ENCODE assay signal across 21 cellular contexts in genomic region chr1:233105225-233105624, GRCh38.
DNase-seq lines count a peak whose midpoint lies in the region; ATAC-seq and TF ChIP-seq lines count a peak whose summit lies in the region.
"Had no signal": no experiment of that assay in that cellular context is flagged by ENCODE, and none has a peak within 500 bp of the region (broad histone marks: within the 10 kb centered on the region; RNA-seq: fewer than 3 reads in every experiment).

No MANE protein-coding gene starts in this region.

- no peak overlapping the region for H3K4me3 ChIP-seq in fibroblast of the aortic adventitia (ENCODE audit: low read depth, low read length)
- no peak overlapping the region for H3K4me3 ChIP-seq in adrenal gland
- H3K4me3 ChIP-seq: tibial artery had no signal

- ATAC-seq in Right ventricle myocardium superior (ENCODE audit: poor library complexity) = no peak
- no peak for ATAC-seq in foreskin keratinocyte
- no peak for ATAC-seq in GM18858 (IDR thresholded peaks at IDR 0.05; ENCODE audit: unreplicated experiment)
- ATAC-seq: left colon; naive thymus-derived CD8-positive, alpha-beta T cell; sciatic nerve had no signal

- peak; percentile 31 for DNase-seq in AG09319 (ENCODE audit: extremely low read depth, low read depth)
- peak; percentile 61 for DNase-seq in GM04503 (ENCODE audit: low read depth)
- peak; percentile 54 for DNase-seq in SKM-1 treated with dmso at 0.1 percent for 144 hours (lab: John Stamatoyannopoulos, UW; ENCODE audit: unreplicated experiment)
- peak; percentile 45 for DNase-seq in fibroblast of the aortic adventitia (ENCODE audit: low read depth)
- DNase-seq in adrenal gland = no peak
- no peak for DNase-seq in Right ventricle myocardium superior
- no peak for DNase-seq in foreskin keratinocyte
- DNase-seq: activated CD4-positive, alpha-beta memory T cell treated with anti-CD3 and anti-CD28 coated beads for 36 hours; activated CD4-positive, CD25-positive, alpha-beta regulatory T cell; BE2C; Calu3; glutamatergic neuron; left colon; MM.1S; naive thymus-derived CD8-positive, alpha-beta T cell; NCI-H1930; T1000; tibial artery had no signal

- intact Hi-C loops in adrenal gland (cut with DNase I) = no loop called here
- intact Hi-C loops in Right ventricle myocardium superior (cut with DNase I) = no loop called here

- no peaks in the 10 kb centered on the region for H3K9me3 ChIP-seq in adrenal gland (replicated peaks in 1 of 3)
- H3K9me3 ChIP-seq: BE2C, tibial artery had no signal

- H3K4me1 ChIP-seq in adrenal gland (replicated peaks in 1 of 2) (no peaks in the 10 kb centered on the region), foreskin keratinocyte (peaks cover 26% of the 10 kb centered on the region)
- H3K4me1 ChIP-seq: BE2C, parathyroid adenoma, tibial artery had no signal

- H3K27me3 ChIP-seq in adrenal gland = no peaks in the 10 kb centered on the region
- H3K27me3 ChIP-seq in foreskin keratinocyte = no peaks in the 10 kb centered on the region
- H3K27me3 ChIP-seq: BE2C, tibial artery had no signal

- TF ChIP-seq CTCF in AG09319 (IDR thresholded peaks at IDR 0.05; ENCODE audit: low read depth, low read length) (no peak), fibroblast of the aortic adventitia (IDR thresholded peaks at IDR 0.05; ENCODE audit: insufficient read depth, low read length) (no peak), adrenal gland (IDR thresholded peaks at IDR 0.05) (no peak), foreskin keratinocyte (conservative IDR thresholded peaks at IDR 0.05) (no peak)

- H3K36me3 ChIP-seq in adrenal gland (replicated peaks in 1 of 2) = no peaks in the 10 kb centered on the region
- H3K36me3 ChIP-seq: BE2C, tibial artery had no signal

- H3K27ac ChIP-seq in adrenal gland (no peak overlapping the region), foreskin keratinocyte (no peak overlapping the region)
- H3K27ac ChIP-seq: parathyroid adenoma, tibial artery had no signal

- no peak for TF ChIP-seq POLR2A in adrenal gland (IDR thresholded peaks at IDR 0.05)

- 62 to 70% (median 65%) methylated on average over 1 of the region's 1 CpG for WGBS in adrenal gland, 4 donors

Comparison
In these comparisons a context has a peak if more than half of its experiments do, and no peak if none do; other contexts are left out.
1. DNase-seq: peak in AG09319 (single experiment), GM04503 (single experiment), SKM-1 treated with dmso at 0.1 percent for 144 hours (single experiment) and fibroblast of the aortic adventitia (single experiment); none in adrenal gland (0 of 7), Right ventricle myocardium superior (single experiment) and foreskin keratinocyte (0 of 2).